ENCODE assay signal across 18 cellular contexts in the genomic region with DNA sequence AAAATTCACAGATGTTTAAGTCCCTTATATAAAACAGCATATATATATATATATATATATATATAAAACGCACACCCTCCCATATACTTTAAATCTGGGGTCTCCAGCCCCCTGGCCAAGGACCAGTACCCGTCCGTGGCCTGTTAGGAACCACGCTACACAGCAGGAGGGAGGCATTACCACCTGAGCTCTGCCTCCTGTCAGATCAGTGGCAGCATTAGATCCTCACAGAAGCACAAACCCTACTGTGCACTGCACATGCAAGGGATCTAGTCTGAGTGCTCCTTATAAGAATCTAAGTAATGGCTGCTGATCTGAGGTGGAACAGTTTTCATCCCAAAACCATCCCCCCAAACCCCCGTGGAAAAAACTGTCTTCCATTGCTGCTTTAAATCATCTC. TPM values are rescaled to one million over a fixed set of nuclear protein-coding genes. Genes with fewer than 3 reads are reported as not detected.
DNase-seq lines count a peak whose midpoint lies in the region; ATAC-seq and TF ChIP-seq lines count a peak whose summit lies in the region.
"Had no signal": no experiment of that assay in that cellular context is flagged by ENCODE, and none has a peak within 500 bp of the region (broad histone marks: within the 10 kb centered on the region; RNA-seq: fewer than 3 reads in every experiment).

No MANE protein-coding gene starts in this region.

- H3K79me2 ChIP-seq in DND-41 (ENCODE audit: insufficient read depth, low read length), result peaks cover 97% of the 10 kb centered on the region

- peaks cover 40% of the 10 kb centered on the region for H3K4me1 Mint-ChIP-seq in T-helper 2 cell treated with Interferon-gamma antibody and Interleukin-4, amounts not matched to agents 5 μg/mL and 100 μg/mL, for 36 hours (ENCODE audit: low read depth)
- peaks cover 22% of the 10 kb centered on the region for H3K4me1 Mint-ChIP-seq in activated T-helper 17 cell treated with anti-CD3 and anti-CD28 coated beads, Interleukin-2, amount 50 U/mL, for 72 hours
- H3K4me1 Mint-ChIP-seq in memory B cell, result peaks cover 22% of the 10 kb centered on the region
- H3K4me1 Mint-ChIP-seq in glutamatergic neuron (ENCODE audit: low read depth, unreplicated experiment), result peaks cover 5% of the 10 kb centered on the region

- no peak overlapping the region for H3K4me3 Mint-ChIP-seq in T-helper 2 cell treated with Interferon-gamma antibody and Interleukin-4, amounts not matched to agents 5 μg/mL and 100 μg/mL, for 36 hours
- peak overlapping the region; percentile 3 for H3K4me3 Mint-ChIP-seq in activated T-helper 17 cell treated with anti-CD3 and anti-CD28 coated beads, Interleukin-2, amount 50 U/mL, for 72 hours
- no peak overlapping the region for H3K4me3 Mint-ChIP-seq in memory B cell
- no peak overlapping the region for H3K4me3 Mint-ChIP-seq in glutamatergic neuron (ENCODE audit: unreplicated experiment)

- no peak overlapping the region for H3K27ac ChIP-seq in DND-41 (ENCODE audit: low read length)
- H3K27ac ChIP-seq: 22Rv1; BLaER1 treated with 17β-estradiol and CSF1 and Interleukin-3, amounts not matched to agents 10 nM and 100 nM; KMS-11; Peyer's patch had no signal

- no peak for DNase-seq in T-helper 2 cell treated with Interferon-gamma antibody and Interleukin-4, amounts not matched to agents 5 μg/mL and 100 μg/mL, for 36 hours (ENCODE audit: low spot score)
- no peak for DNase-seq in T-helper 2 cell
- DNase-seq in DND-41, result no peak
- no peak for DNase-seq in memory B cell (ENCODE audit: low spot score in 2 of 2)
- DNase-seq in glutamatergic neuron, result no peak
- no peak for DNase-seq in AG08395 (ENCODE audit: low spot score)
- DNase-seq in kidney tubule cell (ENCODE audit: low spot score), result no peak
- DNase-seq: NCI-H1105, NCI-H226, NCI-H524, NCI-H82, Peyer's patch had no signal

- H3K27me3 ChIP-seq in DND-41 (ENCODE audit: insufficient read depth, low read length, poor library complexity), result no peaks in the 10 kb centered on the region
- H3K27me3 ChIP-seq: BLaER1 treated with 17β-estradiol and CSF1 and Interleukin-3, amounts not matched to agents 10 nM and 100 nM; Peyer's patch had no signal

- peaks cover 50% of the 10 kb centered on the region for H3K36me3 Mint-ChIP-seq in T-helper 2 cell treated with Interferon-gamma antibody and Interleukin-4, amounts not matched to agents 5 μg/mL and 100 μg/mL, for 36 hours (ENCODE audit: low read depth)
- H3K36me3 Mint-ChIP-seq in activated T-helper 17 cell treated with anti-CD3 and anti-CD28 coated beads, Interleukin-2, amount 50 U/mL, for 72 hours (ENCODE audit: low read depth), result peaks cover 93% of the 10 kb centered on the region
- peaks cover 22% of the 10 kb centered on the region for H3K36me3 Mint-ChIP-seq in memory B cell
- no peaks in the 10 kb centered on the region for H3K36me3 Mint-ChIP-seq in glutamatergic neuron (ENCODE audit: unreplicated experiment)

- peaks cover 87% of the 10 kb centered on the region for H3K36me3 ChIP-seq in DND-41 (ENCODE audit: insufficient read depth, low read length)

- no peaks in the 10 kb centered on the region for H3K27me3 Mint-ChIP-seq in T-helper 2 cell treated with Interferon-gamma antibody and Interleukin-4, amounts not matched to agents 5 μg/mL and 100 μg/mL, for 36 hours (ENCODE audit: low read depth)
- no peaks in the 10 kb centered on the region for H3K27me3 Mint-ChIP-seq in activated T-helper 17 cell treated with anti-CD3 and anti-CD28 coated beads, Interleukin-2, amount 50 U/mL, for 72 hours
- no peaks in the 10 kb centered on the region for H3K27me3 Mint-ChIP-seq in memory B cell
- no peaks in the 10 kb centered on the region for H3K27me3 Mint-ChIP-seq in glutamatergic neuron (ENCODE audit: unreplicated experiment)

- H3K4me2 ChIP-seq in DND-41 (ENCODE audit: insufficient read depth, low read length), result peak overlapping the region; percentile 39; the same call in 1 of the 2 replicates
- H3K4me2 ChIP-seq: BLaER1 treated with 17β-estradiol and CSF1 and Interleukin-3, amounts not matched to agents 10 nM and 100 nM; KMS-11 had no signal

- TF ChIP-seq CTCF in DND-41 (IDR thresholded peaks at IDR 0.05; ENCODE audit: borderline replicate concordance, extremely low read depth, low read length, poor library complexity, severe bottlenecking) (no peak), glutamatergic neuron (IDR thresholded peaks at IDR 0.05; ENCODE audit: partially characterized antibody, unreplicated experiment) (no peak)

- no peak overlapping the region for H3K4me3 ChIP-seq in DND-41 (ENCODE audit: low read depth in 1 of 2, low read length in 2 of 2)
- H3K4me3 ChIP-seq: BLaER1 treated with 17β-estradiol and CSF1 and Interleukin-3, amounts not matched to agents 10 nM and 100 nM; HAP-1; Peyer's patch had no signal

- H2AFZ ChIP-seq in DND-41 (ENCODE audit: low read depth, low read length), result no peak overlapping the region

- peaks cover 50% of the 10 kb centered on the region; the same call in 1 of the 2 replicates for H4K20me1 ChIP-seq in DND-41 (ENCODE audit: insufficient read depth, low read length)

- no peak overlapping the region for H3K9ac ChIP-seq in DND-41 (ENCODE audit: low read depth, low read length)
- H3K9ac ChIP-seq: BLaER1 treated with 17β-estradiol and CSF1 and Interleukin-3, amounts not matched to agents 10 nM and 100 nM; KMS-11 had no signal

- H3K27ac Mint-ChIP-seq in T-helper 2 cell treated with Interferon-gamma antibody and Interleukin-4, amounts not matched to agents 5 μg/mL and 100 μg/mL, for 36 hours, result peak overlapping the region; percentile 5
- H3K27ac Mint-ChIP-seq in activated T-helper 17 cell treated with anti-CD3 and anti-CD28 coated beads, Interleukin-2, amount 50 U/mL, for 72 hours, result peak overlapping the region; percentile 5
- H3K27ac Mint-ChIP-seq in memory B cell, result peak overlapping the region; percentile 62
- H3K27ac Mint-ChIP-seq in glutamatergic neuron (ENCODE audit: unreplicated experiment), result no peak overlapping the region

- ATAC-seq in DND-41 (ENCODE audit: insufficient read depth, low read depth) (peak; percentile 48; the same call in 1 of the 3 replicates), memory B cell (ENCODE audit: low read depth) (no peak)
- ATAC-seq in activated T-helper 17 cell treated with anti-CD3 and anti-CD28 coated beads, Interleukin-2, amount 50 U/mL, for 72 hours (replicated peaks), result no peak
- ATAC-seq: SK-N-SH treated with all-trans-retinoic acid at 6 μM for 48 hours had no signal

- H3K9me3 ChIP-seq in DND-41 (ENCODE audit: insufficient read depth, low read length, severe bottlenecking), result no peaks in the 10 kb centered on the region
- H3K9me3 ChIP-seq: HAP-1, Peyer's patch had no signal

- no peaks in the 10 kb centered on the region for H3K9me3 Mint-ChIP-seq in T-helper 2 cell treated with Interferon-gamma antibody and Interleukin-4, amounts not matched to agents 5 μg/mL and 100 μg/mL, for 36 hours
- H3K9me3 Mint-ChIP-seq in activated T-helper 17 cell treated with anti-CD3 and anti-CD28 coated beads, Interleukin-2, amount 50 U/mL, for 72 hours, result no peaks in the 10 kb centered on the region
- H3K9me3 Mint-ChIP-seq in memory B cell (no peaks in the 10 kb centered on the region), glutamatergic neuron (ENCODE audit: unreplicated experiment) (no peaks in the 10 kb centered on the region)

- peaks cover 55% of the 10 kb centered on the region for H3K4me1 ChIP-seq in DND-41 (ENCODE audit: insufficient read depth, low read length)
- H3K4me1 ChIP-seq: BLaER1 treated with 17β-estradiol and CSF1 and Interleukin-3, amounts not matched to agents 10 nM and 100 nM; HAP-1; Peyer's patch had no signal

RNA-seq across cellular contexts. Expression of a gene that starts 9.0 kb away (rescaled TPM):
- total RNA-seq in activated T-helper 17 cell treated with anti-CD3 and anti-CD28 coated beads, Interleukin-2, amount 50 U/mL, for 72 hours, result 100 to 1,000 TPM in 1 of 2 donors, 10 to 100 TPM in 1; 83.9 to 126 TPM
- total RNA-seq in glutamatergic neuron (ENCODE audit: unreplicated experiment), result 114 TPM

RNA-seq across cellular contexts. Expression of a gene that starts 51.0 kb away (rescaled TPM):
- 1 to 10 TPM; 2.5 to 5.5 TPM for total RNA-seq in activated T-helper 17 cell treated with anti-CD3 and anti-CD28 coated beads, Interleukin-2, amount 50 U/mL, for 72 hours
- 3.2 TPM for total RNA-seq in glutamatergic neuron (ENCODE audit: unreplicated experiment)
